27 cellular contexts compared by ENCODE assay signal in genomic region chr1:183106746-183107145, GRCh38.
DNase-seq lines count a peak whose midpoint lies in the region; ATAC-seq and TF ChIP-seq lines count a peak whose summit lies in the region.
"Had no signal": no experiment of that assay in that cellular context is flagged by ENCODE, and none has a peak within 500 bp of the region (broad histone marks: within the 10 kb centered on the region; RNA-seq: fewer than 3 reads in every experiment).

No MANE protein-coding gene starts in this region.

- WGBS in psoas muscle, 3 donors = 79 to 92% (median 85%) methylated on average over 2 of the region's 2 CpGs

- ATAC-seq in psoas muscle (no peak), HG02840 (IDR thresholded peaks at IDR 0.05; ENCODE audit: low FRiP score, unreplicated experiment) (no peak)
- ATAC-seq: activated naive CD4-positive, alpha-beta T cell treated with anti-CD3 and anti-CD28 coated beads, Interleukin-2, amount 50 U/mL, for 72 hours; naive thymus-derived CD4-positive, alpha-beta T cell; upper lobe of right lung had no signal

- H3K27ac ChIP-seq in psoas muscle = peak overlapping the region; percentile 23
- H3K27ac ChIP-seq: dorsolateral prefrontal cortex, Peyer's patch, SJCRH30, upper lobe of right lung, WERI-Rb-1 had no signal

- H3K9me3 ChIP-seq in adipocyte (ENCODE audit: control insufficient read depth, low read length) = no peaks in the 10 kb centered on the region
- no peaks in the 10 kb centered on the region for H3K9me3 ChIP-seq in psoas muscle
- H3K9me3 ChIP-seq: Peyer's patch, SJCRH30, upper lobe of right lung had no signal

- H3K27me3 ChIP-seq in adipocyte (replicated peaks; ENCODE audit: control insufficient read depth, insufficient read depth, low read length) (no peaks in the 10 kb centered on the region), psoas muscle (ENCODE audit: insufficient read depth in 3 of 3, low read length in 2 of 3) (no peaks in the 10 kb centered on the region)
- H3K27me3 ChIP-seq: Peyer's patch, SJCRH30, upper lobe of right lung had no signal

- intact Hi-C loops in psoas muscle (cut with DNase I) = loop anchor here in 1 of 2 donors (5.0 kb wide), 1 partner anchor 144 kb away; no protein-coding TSS in a partner anchor

- peaks cover 53% of the 10 kb centered on the region for H3K4me1 ChIP-seq in adipocyte (ENCODE audit: control insufficient read depth, insufficient read depth, low read length)
- H3K4me1 ChIP-seq in psoas muscle = peaks cover 64% of the 10 kb centered on the region
- H3K4me1 ChIP-seq: Peyer's patch, SJCRH30 had no signal

- DNase-seq in H4 (ENCODE audit: low spot score) (peak; percentile 37), adipocyte (ENCODE audit: low read depth) (peak; percentile 31), fibroblast of peridontal ligament (ENCODE audit: extremely low read depth) (peak; percentile 63), psoas muscle (no peak), activated gamma-delta T cell treated with Interleukin-2 at 50 U/mL for 16 hours (no peak), DMS 273 treated with DMSO at 0.1 percent for 48 hours (lab: John Stamatoyannopoulos, UW) (no peak), NCI-H446 treated with DMSO at 0.1 percent for 48 hours (lab: John Stamatoyannopoulos, UW) (no peak)
- DNase-seq: activated CD4-positive, alpha-beta T cell treated with anti-CD3 and anti-CD28 coated beads for 4 hours; activated T-cell treated with anti-CD3 and anti-CD28 coated beads for 4 hours; C1 segment of cervical spinal cord; DMS53; dorsolateral prefrontal cortex; H7; Kasumi-1; naive thymus-derived CD4-positive, alpha-beta T cell; NCI-H1436 treated with DMSO at 0.1 percent for 48 hours; NCI-H82; nucleus accumbens; Peyer's patch; SJCRH30; stimulated activated CD4-positive, alpha-beta T cell treated with anti-CD3 and anti-CD28 coated beads, Interleukin-15, amount 100 ng/mL, for 24 hours; stimulated activated naive CD4-positive, alpha-beta T cell treated with Interleukin-2 at 50 U/mL for 16 hours; T1000; upper lobe of right lung; WERI-Rb-1 had no signal

- H3K9ac ChIP-seq in adipocyte (ENCODE audit: low read length) = peak overlapping the region; percentile 10

- no peak overlapping the region for H3K4me3 ChIP-seq in adipocyte (ENCODE audit: low read length)
- no peak overlapping the region for H3K4me3 ChIP-seq in psoas muscle
- H3K4me3 ChIP-seq: dorsolateral prefrontal cortex, Peyer's patch, SJCRH30, upper lobe of right lung had no signal

- no peak for TF ChIP-seq CTCF in psoas muscle (IDR thresholded peaks at IDR 0.05)

- peaks cover 83% of the 10 kb centered on the region for H3K36me3 ChIP-seq in adipocyte (ENCODE audit: control insufficient read depth, insufficient read depth, low read length, severe bottlenecking)
- H3K36me3 ChIP-seq in psoas muscle (ENCODE audit: insufficient read depth in 1 of 2, low read depth in 1 of 2) = peaks cover 0 to 19% of the 10 kb centered on the region in 2 donors
- H3K36me3 ChIP-seq: WERI-Rb-1 had no signal

Comparison
In these comparisons a context has a peak if more than half of its experiments do, and no peak if none do; other contexts are left out.
1. DNase-seq: peak in H4 (single experiment), adipocyte (single experiment) and fibroblast of peridontal ligament (single experiment); none in psoas muscle (0 of 2), activated gamma-delta T cell treated with Interleukin-2 at 50 U/mL for 16 hours (single experiment), DMS 273 treated with DMSO at 0.1 percent for 48 hours (single experiment) and NCI-H446 treated with DMSO at 0.1 percent for 48 hours (single experiment).